Comparison of ENCODE assay signal across 10 cellular contexts in the genomic region with DNA sequence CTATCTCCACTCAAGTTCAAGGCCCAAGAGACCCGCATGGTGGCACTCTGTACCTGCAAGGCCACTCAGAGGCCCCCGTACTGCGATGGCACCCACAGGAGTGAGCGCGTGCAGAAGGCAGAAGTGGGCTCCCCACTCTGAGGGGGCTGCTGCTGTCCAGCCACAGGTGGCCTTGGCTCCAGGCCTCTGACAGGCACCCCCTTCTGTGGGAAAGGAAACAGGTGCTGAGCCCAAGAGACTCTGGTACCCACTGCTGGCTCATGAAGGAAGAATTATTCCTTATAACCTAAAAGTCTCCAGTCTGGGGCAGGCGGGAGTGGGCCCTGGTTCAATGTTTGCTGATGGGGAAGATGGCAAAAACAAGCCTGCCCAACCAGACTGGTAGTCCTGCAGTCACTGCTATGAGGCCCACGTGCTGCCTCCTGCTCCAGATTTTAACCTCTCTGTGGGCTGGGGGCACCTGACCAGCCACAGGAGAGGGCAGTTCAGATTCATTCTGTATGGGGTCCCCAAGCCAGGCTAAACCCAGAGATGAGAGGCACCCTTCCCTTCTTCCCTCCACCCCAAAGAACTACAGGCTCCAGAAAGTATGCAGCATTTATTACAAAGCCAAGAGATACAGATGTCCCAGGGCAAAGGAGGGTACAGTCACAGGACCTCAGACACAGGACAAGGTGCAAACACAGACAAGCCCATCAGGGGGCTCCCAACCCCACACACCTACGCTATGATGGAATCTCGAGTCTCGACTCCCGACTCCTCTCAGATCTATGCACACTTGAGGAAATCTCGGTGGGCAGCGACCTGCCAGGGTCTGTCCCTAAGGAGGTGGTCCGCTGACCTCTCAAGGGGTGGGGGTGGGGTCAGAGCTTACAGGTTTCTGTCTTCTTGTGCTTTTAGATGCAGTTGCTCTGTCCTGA. TPM values are rescaled to one million over a fixed set of nuclear protein-coding genes. Genes with fewer than 3 reads are reported as not detected.
DNase-seq lines count a peak whose midpoint lies in the region; ATAC-seq and TF ChIP-seq lines count a peak whose summit lies in the region.
"Had no signal": no experiment of that assay in that cellular context is flagged by ENCODE, and none has a peak within 500 bp of the region (broad histone marks: within the 10 kb centered on the region; RNA-seq: fewer than 3 reads in every experiment).

No MANE protein-coding gene starts in this region.

- H3K79me2 ChIP-seq in neural cell (replicated peaks; ENCODE audit: insufficient read depth, low read length) = no peaks in the 10 kb centered on the region

- no peaks in the 10 kb centered on the region for H3K9me2 ChIP-seq in neural cell (ENCODE audit: insufficient read depth, low read length)

- peaks cover 29% of the 10 kb centered on the region for H3K4me1 ChIP-seq in adipocyte (ENCODE audit: control insufficient read depth, insufficient read depth, low read length)

- H3K9ac ChIP-seq in adipocyte (ENCODE audit: low read length) (peak overlapping the region; percentile 47), neural cell (ENCODE audit: low read length) (no peak overlapping the region)

- peak; percentile 26 for TF ChIP-seq RAD21 in neural cell (conservative IDR thresholded peaks at IDR 0.05)

- DNase-seq in DMS 273 (lab: John Stamatoyannopoulos, UW; ENCODE audit: unreplicated experiment) = peak; percentile 62
- peak; percentile 54 for DNase-seq in HuH-7.5 (ENCODE audit: low spot score)
- DNase-seq in adipocyte (ENCODE audit: low read depth) = no peak
- DNase-seq in AG08396 (ENCODE audit: low spot score) = no peak
- DNase-seq in NCI-H1105 treated with DMSO at 0.1 percent for 48 hours (lab: John Stamatoyannopoulos, UW) = no peak
- DNase-seq: effector CD8-positive, alpha-beta T cell; SIG-M5 had no signal

- no peak overlapping the region for H3K27ac ChIP-seq in neural cell (ENCODE audit: low read length)

- no peak overlapping the region for H3K4me2 ChIP-seq in neural cell (ENCODE audit: low read length)

- H3K9me3 ChIP-seq in adipocyte (ENCODE audit: control insufficient read depth, low read length) (no peaks in the 10 kb centered on the region), neural cell (ENCODE audit: low read length) (no peaks in the 10 kb centered on the region)

- H3K4me3 ChIP-seq in adipocyte (ENCODE audit: low read length) (no peak overlapping the region), neural cell (ENCODE audit: low read length) (no peak overlapping the region)

- no peak for TF ChIP-seq EP300 in neural cell (conservative IDR thresholded peaks at IDR 0.05; ENCODE audit: poor library complexity, severe bottlenecking)

- ATAC-seq in HG03025 (IDR thresholded peaks at IDR 0.05; ENCODE audit: low FRiP score, unreplicated experiment) (no peak), HG03442 (IDR thresholded peaks at IDR 0.05; ENCODE audit: unreplicated experiment) (no peak)

- H3K36me3 ChIP-seq in adipocyte (ENCODE audit: control insufficient read depth, insufficient read depth, low read length, severe bottlenecking) = peaks cover 24% of the 10 kb centered on the region
- no peaks in the 10 kb centered on the region for H3K36me3 ChIP-seq in neural cell (ENCODE audit: insufficient read depth, low read length)

- H4K20me1 ChIP-seq in neural cell (ENCODE audit: insufficient read depth) = no peaks in the 10 kb centered on the region

- no peak overlapping the region for H2AFZ ChIP-seq in neural cell (ENCODE audit: low read depth, low read length)

- H3K27me3 ChIP-seq in adipocyte (replicated peaks; ENCODE audit: control insufficient read depth, insufficient read depth, low read length) (no peaks in the 10 kb centered on the region), neural cell (ENCODE audit: insufficient read depth, low read depth, low read length) (no peaks in the 10 kb centered on the region)

- H3F3A ChIP-seq in neural cell (ENCODE audit: insufficient read depth, low read length, poor library complexity, severe bottlenecking) = no peaks in the 10 kb centered on the region

- TF ChIP-seq CTCF in neural cell (IDR thresholded peaks at IDR 0.05; ENCODE audit: poor library complexity, severe bottlenecking) = peak; percentile 42

TF ChIP-seq in neural cell, 6 proteins besides CTCF, POLR2A, EP300 and RAD21:
- TF ChIP-seq EZH2 (IDR thresholded peaks at IDR 0.05; ENCODE audit: borderline replicate concordance, insufficient read depth, low read length, poor library complexity, severe bottlenecking) (no peak), POLR2AphosphoS5 (IDR thresholded peaks at IDR 0.05) (peak; percentile 8), SMC3 (conservative IDR thresholded peaks at IDR 0.05; ENCODE audit: poor library complexity) (no peak), TAF1 (IDR thresholded peaks at IDR 0.05; ENCODE audit: low read depth) (no peak), MXI1 (conservative IDR thresholded peaks at IDR 0.05; ENCODE audit: poor library complexity, severe bottlenecking) (no peak), REST (IDR thresholded peaks at IDR 0.05; ENCODE audit: borderline replicate concordance) (no peak)
TF ChIP-seq in neural cell: peak in this region for 1.

RNA-seq across cellular contexts. Expression of gene CISD3, which starts 3.4 kb away (rescaled TPM):
- 0.48 and 1.2 TPM in 2 replicates for polyA plus RNA-seq in neural cell
- polyA minus RNA-seq in neural cell = 0.73 and 1.6 TPM in 2 replicates

RNA-seq across cellular contexts. Expression of gene PCGF2, which starts 14.6 kb away (rescaled TPM):
- 10.7 and 11.7 TPM in 2 replicates for polyA plus RNA-seq in neural cell
- 12.4 and 15.0 TPM in 2 replicates for polyA minus RNA-seq in neural cell

RNA-seq across cellular contexts. Expression of gene PSMB3, which starts 19.0 kb away (rescaled TPM):
- 300 and 338 TPM in 2 replicates for polyA plus RNA-seq in neural cell
- polyA minus RNA-seq in neural cell = 94.8 and 133 TPM in 2 replicates

RNA-seq across cellular contexts. Expression of gene MLLT6, which starts 28.5 kb away (rescaled TPM):
- polyA plus RNA-seq in neural cell = 19.7 and 26.0 TPM in 2 replicates
- polyA minus RNA-seq in neural cell = 44.8 and 47.6 TPM in 2 replicates

RNA-seq across cellular contexts. Expression of gene EPOP, which starts 58.8 kb away (rescaled TPM):
- 1.1 and 1.5 TPM in 2 replicates for polyA plus RNA-seq in neural cell
- 2.2 and 2.3 TPM in 2 replicates for polyA minus RNA-seq in neural cell

Comparison
In these comparisons a context has a peak if more than half of its experiments do, and no peak if none do; other contexts are left out.
1. DNase-seq: peak in DMS 273 (single experiment) and HuH-7.5 (single experiment); none in adipocyte (single experiment), AG08396 (single experiment) and NCI-H1105 treated with DMSO at 0.1 percent for 48 hours (single experiment).